Comparison of ENCODE assay signal across 10 cellular contexts in genomic region chr1:91278754-91279153, GRCh38.
A peak's percentile ranks its signal among the peaks of the same experiment; 100 is the strongest.
DNase-seq lines count a peak whose midpoint lies in the region; ATAC-seq and TF ChIP-seq lines count a peak whose summit lies in the region.
"Had no signal": no experiment of that assay in that cellular context is flagged by ENCODE, and none has a peak within 500 bp of the region (broad histone marks: within the 10 kb centered on the region; RNA-seq: fewer than 3 reads in every experiment).

No MANE protein-coding gene starts in this region.

- no peaks in the 10 kb centered on the region for H3K27me3 ChIP-seq in endodermal cell (ENCODE audit: control insufficient read depth, insufficient read depth, low read length, poor library complexity, severe bottlenecking)
- H3K27me3 ChIP-seq in naive thymus-derived CD4-positive, alpha-beta T cell (ENCODE audit: control insufficient read depth in 2 of 2, insufficient read depth in 2 of 2, low read length in 2 of 2), result no peaks in the 10 kb centered on the region
- H3K27me3 ChIP-seq: BLaER1 treated with 17β-estradiol and CSF1 and Interleukin-3, amounts not matched to agents 10 nM and 100 nM had no signal

- H3K27ac Mint-ChIP-seq in endodermal cell (no peak overlapping the region), CD14-positive monocyte (no peak overlapping the region)
- H3K27ac Mint-ChIP-seq in naive thymus-derived CD4-positive, alpha-beta T cell, result no peak overlapping the region
- H3K27ac Mint-ChIP-seq: activated CD8-positive, alpha-beta T cell treated with anti-CD3 and anti-CD28 coated beads for 36 hours had no signal

- H3K4me1 Mint-ChIP-seq in endodermal cell, result peaks cover 7% of the 10 kb centered on the region
- H3K4me1 Mint-ChIP-seq in naive thymus-derived CD4-positive, alpha-beta T cell, result no peaks in the 10 kb centered on the region
- peaks cover 9% of the 10 kb centered on the region for H3K4me1 Mint-ChIP-seq in CD14-positive monocyte

- DNase-seq in NCI-H2107 treated with DMSO at 0.1 percent for 48 hours (lab: John Stamatoyannopoulos, UW; ENCODE audit: unreplicated experiment) (peak; percentile 10), NCI-H2107 (lab: John Stamatoyannopoulos, UW) (no peak), NCI-H446 treated with DMSO at 0.1 percent for 48 hours (lab: John Stamatoyannopoulos, UW) (peak; percentile 51), endodermal cell (peak; percentile 43), renal cortical epithelial cell (ENCODE audit: low read depth) (peak; percentile 43), CD14-positive monocyte (ENCODE audit: low spot score) (no peak)
- DNase-seq in naive thymus-derived CD4-positive, alpha-beta T cell, result no peak
- DNase-seq: activated CD8-positive, alpha-beta T cell treated with anti-CD3 and anti-CD28 coated beads for 36 hours had no signal

- H3K27ac ChIP-seq in endodermal cell (ENCODE audit: low read depth, low read length), result no peak overlapping the region
- H3K27ac ChIP-seq in naive thymus-derived CD4-positive, alpha-beta T cell (ENCODE audit: low read depth, low read length), result no peak overlapping the region
- H3K27ac ChIP-seq: BLaER1 treated with 17β-estradiol and CSF1 and Interleukin-3, amounts not matched to agents 10 nM and 100 nM had no signal

- H3K4me3 ChIP-seq in endodermal cell (ENCODE audit: low read length), result no peak overlapping the region
- no peak overlapping the region for H3K4me3 ChIP-seq in naive thymus-derived CD4-positive, alpha-beta T cell (ENCODE audit: low read length)
- H3K4me3 ChIP-seq: BLaER1 treated with 17β-estradiol and CSF1 and Interleukin-3, amounts not matched to agents 10 nM and 100 nM had no signal

- intact Hi-C loops in naive thymus-derived CD4-positive, alpha-beta T cell (cut with micrococcal nuclease), result loop anchor here (2.0 to 5.0 kb wide), 2 partner anchors 111 to 700 kb away; no protein-coding TSS in a partner anchor
- intact Hi-C loops in CD14-positive monocyte (cut with micrococcal nuclease), result no loop called here

- H3K27me3 Mint-ChIP-seq in endodermal cell (ENCODE audit: insufficient read depth), result no peaks in the 10 kb centered on the region
- peaks cover 0 to 12% (median 4%) of the 10 kb centered on the region in 5 donors for H3K27me3 Mint-ChIP-seq in naive thymus-derived CD4-positive, alpha-beta T cell
- peaks cover 0 to 1% (median 0%) of the 10 kb centered on the region in 3 donors for H3K27me3 Mint-ChIP-seq in CD14-positive monocyte (ENCODE audit: low read depth in 3 of 3)

- H3K36me3 ChIP-seq in endodermal cell (ENCODE audit: control insufficient read depth, insufficient read depth, low read length), result no peaks in the 10 kb centered on the region
- H3K36me3 ChIP-seq in naive thymus-derived CD4-positive, alpha-beta T cell (ENCODE audit: control insufficient read depth in 2 of 3, insufficient read depth in 3 of 3, low read length in 3 of 3), result no peaks in the 10 kb centered on the region
- H3K36me3 ChIP-seq: BLaER1 treated with 17β-estradiol and CSF1 and Interleukin-3, amounts not matched to agents 10 nM and 100 nM had no signal

- POLR2A ChIA-PET in naive thymus-derived CD4-positive, alpha-beta T cell (lab: Charles Lee), result no interaction called here

- H3K9me3 Mint-ChIP-seq in endodermal cell (no peaks in the 10 kb centered on the region), CD14-positive monocyte (no peaks in the 10 kb centered on the region)
- H3K9me3 Mint-ChIP-seq in naive thymus-derived CD4-positive, alpha-beta T cell, result no peaks in the 10 kb centered on the region
- H3K9me3 Mint-ChIP-seq: activated CD8-positive, alpha-beta T cell treated with anti-CD3 and anti-CD28 coated beads for 36 hours had no signal

- TF ChIP-seq CTCF in endodermal cell (conservative IDR thresholded peaks at IDR 0.05) (peak; percentile 69), CD14-positive monocyte (IDR thresholded peaks at IDR 0.05) (no peak)

- WGBS in endodermal cell (ENCODE audit: insufficient coverage in 1 of 2, insufficient read length in 1 of 2), 2 experiments, result 75% methylated on average over 1 of the region's 1 CpG; no CpG with 5 or more reads in 1 of the 2 experiments

- CTCF ChIA-PET in naive thymus-derived CD4-positive, alpha-beta T cell (lab: Charles Lee), result no interaction called here

- no peaks in the 10 kb centered on the region for H3K36me3 Mint-ChIP-seq in endodermal cell (ENCODE audit: low read depth)
- no peaks in the 10 kb centered on the region for H3K36me3 Mint-ChIP-seq in naive thymus-derived CD4-positive, alpha-beta T cell
- H3K36me3 Mint-ChIP-seq in CD14-positive monocyte, result no peaks in the 10 kb centered on the region

- H3K9me3 ChIP-seq in endodermal cell (ENCODE audit: control insufficient read depth, low read length), result no peaks in the 10 kb centered on the region
- no peaks in the 10 kb centered on the region for H3K9me3 ChIP-seq in naive thymus-derived CD4-positive, alpha-beta T cell (ENCODE audit: control insufficient read depth in 2 of 3, low read length in 3 of 3)
- H3K9me3 ChIP-seq: BLaER1 treated with 17β-estradiol and CSF1 and Interleukin-3, amounts not matched to agents 10 nM and 100 nM had no signal

- H3K4me3 Mint-ChIP-seq in endodermal cell (no peak overlapping the region), CD14-positive monocyte (no peak overlapping the region)
- H3K4me3 Mint-ChIP-seq in naive thymus-derived CD4-positive, alpha-beta T cell, result no peak overlapping the region
- H3K4me3 Mint-ChIP-seq: activated CD8-positive, alpha-beta T cell treated with anti-CD3 and anti-CD28 coated beads for 36 hours had no signal

- H3K9ac ChIP-seq in endodermal cell (ENCODE audit: extremely low read depth, low read length, poor library complexity, severe bottlenecking), result no peak overlapping the region
- H3K9ac ChIP-seq: BLaER1 treated with 17β-estradiol and CSF1 and Interleukin-3, amounts not matched to agents 10 nM and 100 nM had no signal

- H3K4me1 ChIP-seq in endodermal cell (ENCODE audit: control insufficient read depth, insufficient read depth, low read length), result no peaks in the 10 kb centered on the region
- no peaks in the 10 kb centered on the region for H3K4me1 ChIP-seq in naive thymus-derived CD4-positive, alpha-beta T cell (ENCODE audit: control insufficient read depth in 2 of 2, insufficient read depth in 2 of 2, low read length in 2 of 2)

- ATAC-seq in naive thymus-derived CD4-positive, alpha-beta T cell, result no peak
- no peak for ATAC-seq in GM19023 (IDR thresholded peaks at IDR 0.05; ENCODE audit: unreplicated experiment)
- ATAC-seq: activated CD8-positive, alpha-beta T cell treated with anti-CD3 and anti-CD28 coated beads for 36 hours had no signal

Comparison
In these comparisons a context has a peak if more than half of its experiments do, and no peak if none do; other contexts are left out.
1. DNase-seq: peak in NCI-H2107 treated with DMSO at 0.1 percent for 48 hours (single experiment), NCI-H446 treated with DMSO at 0.1 percent for 48 hours (single experiment), endodermal cell (single experiment) and renal cortical epithelial cell (single experiment); none in NCI-H2107 (single experiment), naive thymus-derived CD4-positive, alpha-beta T cell (0 of 9) and CD14-positive monocyte (single experiment).
2. intact Hi-C loops: an anchor here in naive thymus-derived CD4-positive, alpha-beta T cell (2.0 to 5.0 kb wide); none called in CD14-positive monocyte.